In the genomic region with DNA sequence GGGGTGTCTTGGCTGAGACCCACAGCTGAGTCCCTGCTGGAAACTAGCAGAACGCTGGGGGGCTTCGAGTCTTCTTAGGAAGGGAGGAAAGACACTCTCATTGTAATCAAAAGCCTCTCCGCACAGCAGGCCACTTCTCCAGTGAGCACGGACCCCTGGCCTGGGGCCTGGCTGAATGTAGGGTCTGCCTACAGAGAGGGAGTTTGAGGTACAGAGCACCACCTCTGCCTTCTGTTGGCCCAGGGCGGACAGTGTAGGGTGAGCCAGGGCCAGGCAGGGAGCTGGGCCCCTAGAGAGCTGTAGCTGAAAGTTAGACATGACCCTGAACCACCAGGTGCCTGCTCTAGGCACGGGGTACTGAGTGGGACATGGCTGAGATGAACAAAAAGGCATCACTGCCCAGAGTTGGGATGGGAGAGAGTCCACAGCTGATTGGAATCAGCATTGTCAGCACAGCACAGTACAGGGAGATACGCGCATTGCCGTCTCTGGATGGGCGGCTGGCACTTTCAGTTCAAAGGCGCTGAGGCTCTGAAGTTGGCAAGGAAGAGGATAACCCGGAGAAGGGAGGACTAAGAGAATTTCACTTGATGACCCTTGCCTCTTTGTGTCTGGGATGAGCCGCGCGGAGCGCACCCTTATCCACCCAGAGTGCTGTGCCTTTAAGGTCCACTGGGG, we compare ENCODE assay signal across 1 cellular context.
TF ChIP-seq lines count a peak whose summit lies in the region.

No MANE protein-coding gene starts in this region.

TF ChIP-seq in SK-N-SH, 30 proteins besides CTCF, POLR2A, EP300 and RAD21 (continued from another document):
- TF ChIP-seq, protein P1, sequence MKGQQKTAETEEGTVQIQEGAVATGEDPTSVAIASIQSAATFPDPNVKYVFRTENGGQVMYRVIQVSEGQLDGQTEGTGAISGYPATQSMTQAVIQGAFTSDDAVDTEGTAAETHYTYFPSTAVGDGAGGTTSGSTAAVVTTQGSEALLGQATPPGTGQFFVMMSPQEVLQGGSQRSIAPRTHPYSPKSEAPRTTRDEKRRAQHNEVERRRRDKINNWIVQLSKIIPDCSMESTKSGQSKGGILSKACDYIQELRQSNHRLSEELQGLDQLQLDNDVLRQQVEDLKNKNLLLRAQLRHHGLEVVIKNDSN (IDR thresholded peaks at IDR 0.05; ENCODE audit: borderline replicate concordance, low read depth), result no peak
- TF ChIP-seq GATA2 (CRISPR knock-in tag; IDR thresholded peaks at IDR 0.05) (no peak), POLR2AphosphoS5 (IDR thresholded peaks at IDR 0.05; ENCODE audit: low read depth, low read length) (no peak), SMC3 (IDR thresholded peaks at IDR 0.05; ENCODE audit: low read depth, low read length) (no peak), RFX5 (IDR thresholded peaks at IDR 0.05; ENCODE audit: low read length) (no peak), TAF1 (IDR thresholded peaks at IDR 0.05; ENCODE audit: borderline replicate concordance, low read depth, low read length) (no peak), ELF1 (IDR thresholded peaks at IDR 0.05) (no peak)
- TF ChIP-seq, protein P2, sequence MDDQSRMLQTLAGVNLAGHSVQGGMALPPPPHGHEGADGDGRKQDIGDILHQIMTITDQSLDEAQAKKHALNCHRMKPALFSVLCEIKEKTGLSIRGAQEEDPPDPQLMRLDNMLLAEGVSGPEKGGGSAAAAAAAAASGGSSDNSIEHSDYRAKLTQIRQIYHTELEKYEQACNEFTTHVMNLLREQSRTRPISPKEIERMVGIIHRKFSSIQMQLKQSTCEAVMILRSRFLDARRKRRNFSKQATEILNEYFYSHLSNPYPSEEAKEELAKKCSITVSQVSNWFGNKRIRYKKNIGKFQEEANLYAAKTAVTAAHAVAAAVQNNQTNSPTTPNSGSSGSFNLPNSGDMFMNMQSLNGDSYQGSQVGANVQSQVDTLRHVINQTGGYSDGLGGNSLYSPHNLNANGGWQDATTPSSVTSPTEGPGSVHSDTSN (IDR thresholded peaks at IDR 0.05), result no peak
- TF ChIP-seq, protein P3, sequence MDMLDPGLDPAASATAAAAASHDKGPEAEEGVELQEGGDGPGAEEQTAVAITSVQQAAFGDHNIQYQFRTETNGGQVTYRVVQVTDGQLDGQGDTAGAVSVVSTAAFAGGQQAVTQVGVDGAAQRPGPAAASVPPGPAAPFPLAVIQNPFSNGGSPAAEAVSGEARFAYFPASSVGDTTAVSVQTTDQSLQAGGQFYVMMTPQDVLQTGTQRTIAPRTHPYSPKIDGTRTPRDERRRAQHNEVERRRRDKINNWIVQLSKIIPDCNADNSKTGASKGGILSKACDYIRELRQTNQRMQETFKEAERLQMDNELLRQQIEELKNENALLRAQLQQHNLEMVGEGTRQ (IDR thresholded peaks at IDR 0.05; ENCODE audit: borderline replicate concordance, low read depth, low read length), result no peak
